Comparison of ENCODE assay signal across 8 cellular contexts in genomic region chr2:6916736-6917070, GRCh38. TPM values are rescaled to one million over a fixed set of nuclear protein-coding genes. Genes with fewer than 3 reads are reported as not detected.
DNase-seq lines count a peak whose midpoint lies in the region; ATAC-seq, FAIRE-seq and TF ChIP-seq lines count a peak whose summit lies in the region.

No MANE protein-coding gene starts in this region.

- no peaks in the 10 kb centered on the region for H3K36me3 ChIP-seq in CD4-positive, CD25-positive, alpha-beta regulatory T cell (ENCODE audit: control insufficient read depth, insufficient read depth, low read length)
- peaks cover 4% of the 10 kb centered on the region for H3K36me3 ChIP-seq in NT2/D1 (ENCODE audit: insufficient read depth, insufficient read length, low read length)
- no peaks in the 10 kb centered on the region for H3K36me3 ChIP-seq in duodenal mucosa (ENCODE audit: control insufficient read depth in 1 of 2, insufficient read depth in 2 of 2, low read length in 2 of 2)
- H3K36me3 ChIP-seq in neutrophil: no peaks in the 10 kb centered on the region

- TF ChIP-seq CTCF in neutrophil (IDR thresholded peaks at IDR 0.05): no peak

- ATAC-seq in CD4-positive, CD25-positive, alpha-beta regulatory T cell (ENCODE audit: low read depth in 2 of 2): no peak
- ATAC-seq in GM19023 (IDR thresholded peaks at IDR 0.05; ENCODE audit: unreplicated experiment): no peak

- H3K27me3 Mint-ChIP-seq in CD4-positive, CD25-positive, alpha-beta regulatory T cell: peaks cover 65% of the 10 kb centered on the region

- no peaks in the 10 kb centered on the region for H3K9me3 ChIP-seq in CD4-positive, CD25-positive, alpha-beta regulatory T cell (ENCODE audit: control insufficient read depth in 2 of 2, low read length in 2 of 2)
- H3K9me3 ChIP-seq in NT2/D1 (ENCODE audit: insufficient read depth, low read length) (no peaks in the 10 kb centered on the region), duodenal mucosa (ENCODE audit: control insufficient read depth in 1 of 2, low read length in 2 of 2) (no peaks in the 10 kb centered on the region), neutrophil (no peaks in the 10 kb centered on the region)

- peak overlapping the region in 1 of 3 donors; percentile 88 for H3K27ac Mint-ChIP-seq in CD4-positive, CD25-positive, alpha-beta regulatory T cell

- H3K36me3 Mint-ChIP-seq in CD4-positive, CD25-positive, alpha-beta regulatory T cell: no peaks in the 10 kb centered on the region

- no peak overlapping the region for H3K4me3 ChIP-seq in CD4-positive, CD25-positive, alpha-beta regulatory T cell (ENCODE audit: low read depth, low read length)
- peak overlapping the region; percentile 30 for H3K4me3 ChIP-seq in NT2/D1 (ENCODE audit: insufficient read length, low read depth)
- H3K4me3 ChIP-seq in duodenal mucosa (ENCODE audit: low read depth in 1 of 2, low read length in 2 of 2): peak overlapping the region; percentile 40 to 55
- H3K4me3 ChIP-seq in neutrophil (ENCODE audit: low read depth in 1 of 2, low read length in 1 of 2): peak overlapping the region; percentile 34 to 50

- DNase-seq in CD4-positive, CD25-positive, alpha-beta regulatory T cell: no peak
- DNase-seq in NT2/D1 (ENCODE audit: low read depth, low spot score) (no peak), frontal cortex (ENCODE audit: low spot score in 2 of 2) (no peak), D341Med (ENCODE audit: low spot score) (no peak), NCI-H2227 treated with DMSO at 0.1 percent for 48 hours (lab: John Stamatoyannopoulos, UW) (no peak)

- H3K4me1 Mint-ChIP-seq in CD4-positive, CD25-positive, alpha-beta regulatory T cell: peaks cover 20 to 77% (median 34%) of the 10 kb centered on the region in 4 donors

- peak overlapping the region; percentile 67 for H3K9ac ChIP-seq in NT2/D1 (ENCODE audit: insufficient read length, low read depth)
- H3K9ac ChIP-seq in duodenal mucosa (ENCODE audit: low read depth in 1 of 2, low read length in 2 of 2): peak overlapping the region; percentile 20 to 39

- peaks cover 12% of the 10 kb centered on the region for H3K27me3 ChIP-seq in CD4-positive, CD25-positive, alpha-beta regulatory T cell (ENCODE audit: control insufficient read depth, insufficient read depth, low read length)
- H3K27me3 ChIP-seq in NT2/D1 (ENCODE audit: insufficient read depth, insufficient read length) (no peaks in the 10 kb centered on the region), duodenal mucosa (ENCODE audit: control insufficient read depth in 1 of 2, insufficient read depth in 2 of 2, low read length in 2 of 2) (peaks cover 0 to 3% of the 10 kb centered on the region in 2 donors), neutrophil (no peaks in the 10 kb centered on the region)

- peak overlapping the region; percentile 58 to 75 (median 72) for H3K4me3 Mint-ChIP-seq in CD4-positive, CD25-positive, alpha-beta regulatory T cell

- H3K9me3 Mint-ChIP-seq in CD4-positive, CD25-positive, alpha-beta regulatory T cell: no peaks in the 10 kb centered on the region

- no peak overlapping the region for H3K27ac ChIP-seq in CD4-positive, CD25-positive, alpha-beta regulatory T cell (ENCODE audit: insufficient read depth, low read length, poor library complexity, severe bottlenecking)
- H3K27ac ChIP-seq in duodenal mucosa (ENCODE audit: low read depth, low read length) (no peak overlapping the region), neutrophil (no peak overlapping the region)

- H3K4me1 ChIP-seq in CD4-positive, CD25-positive, alpha-beta regulatory T cell (ENCODE audit: control insufficient read depth, insufficient read depth, low read length, poor library complexity, severe bottlenecking): peaks cover 34% of the 10 kb centered on the region
- peaks cover 11% of the 10 kb centered on the region for H3K4me1 ChIP-seq in NT2/D1 (ENCODE audit: insufficient read depth, insufficient read length)
- peaks cover 0 to 16% of the 10 kb centered on the region in 2 donors for H3K4me1 ChIP-seq in duodenal mucosa (ENCODE audit: control insufficient read depth in 1 of 2, insufficient read depth in 2 of 2, low read length in 2 of 2)
- peaks cover 19% of the 10 kb centered on the region in 2 experiments for H3K4me1 ChIP-seq in neutrophil (ENCODE audit: control insufficient read depth in 1 of 2, insufficient read depth in 1 of 2, low read depth in 1 of 2, low read length in 1 of 2)

- FAIRE-seq in frontal cortex (lab: Jason Lieb, UNC): no peak

RNA-seq across cellular contexts. Expression of gene RNF144A, which starts 0.5 kb away (rescaled TPM):
- 9.0 TPM for total RNA-seq in CD4-positive, CD25-positive, alpha-beta regulatory T cell
- 10 to 100 TPM in 1 of 4 donors, 1 to 10 TPM in 3; 4.8 to 11.4 (median 6.8) TPM for polyA plus RNA-seq in CD4-positive, CD25-positive, alpha-beta regulatory T cell
- total RNA-seq in frontal cortex: 33.8 TPM

RNA-seq across cellular contexts. Expression of gene RSAD2, which starts 39.1 kb away (rescaled TPM):
- 4.1 TPM for total RNA-seq in CD4-positive, CD25-positive, alpha-beta regulatory T cell
- 1 to 10 TPM; 1.6 to 8.7 (median 3.3) TPM for polyA plus RNA-seq in CD4-positive, CD25-positive, alpha-beta regulatory T cell
- 3.3 TPM for total RNA-seq in frontal cortex

RNA-seq across cellular contexts. Expression of gene CMPK2, which starts 51.0 kb away (rescaled TPM):
- total RNA-seq in CD4-positive, CD25-positive, alpha-beta regulatory T cell: 7.4 TPM
- 1 to 10 TPM; 1.7 to 6.7 (median 3.5) TPM for polyA plus RNA-seq in CD4-positive, CD25-positive, alpha-beta regulatory T cell
- 10.2 TPM for total RNA-seq in frontal cortex
